Comparison of ENCODE assay signal across 27 cellular contexts in the genomic region with DNA sequence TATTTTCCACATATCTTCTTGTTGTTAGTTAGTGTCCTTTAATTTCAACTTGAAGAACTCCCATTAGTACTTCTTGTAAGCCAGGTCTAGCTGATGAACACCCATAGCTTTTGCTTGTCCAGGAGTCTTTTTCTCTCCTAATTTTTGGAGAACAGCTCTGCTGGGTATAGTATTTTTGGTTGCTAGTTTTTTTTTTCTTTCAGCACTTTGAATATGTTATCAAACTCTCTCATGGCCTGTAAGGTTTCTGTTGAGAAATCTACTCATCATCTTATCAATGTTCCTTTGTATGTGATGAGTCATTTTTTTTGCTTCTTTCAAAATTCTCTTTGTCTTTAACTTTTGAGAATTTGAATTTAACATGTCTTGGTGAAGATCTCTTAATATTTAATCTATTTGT.
"Had no signal": no experiment of that assay in that cellular context is flagged by ENCODE, and none has a peak within 500 bp of the region (broad histone marks: within the 10 kb centered on the region; RNA-seq: fewer than 3 reads in every experiment).

No MANE protein-coding gene starts in this region.

- H3K27ac ChIP-seq: stomach, suprapubic skin, testis, thoracic aorta, thyroid gland, tibial artery, tibial nerve, transverse colon, upper lobe of left lung, upper lobe of right lung, uterus, vagina had no signal

- H3K36me3 ChIP-seq: stomach, suprapubic skin, thoracic aorta, thyroid gland, tibial artery, tibial nerve, transverse colon, upper lobe of left lung, upper lobe of right lung, uterus, vagina had no signal

- H3K4me1 ChIP-seq: stomach, suprapubic skin, testis, thyroid gland, tibial artery, tibial nerve, transverse colon, upper lobe of left lung, upper lobe of right lung, uterus, vagina had no signal

- FAIRE-seq: urothelium cell line had no signal

- DNase-seq: stimulated activated CD4-positive, alpha-beta T cell treated with anti-CD3 and anti-CD28 coated beads, Interleukin-2, amount 100 ng/mL, for 48 hours; stimulated activated CD4-positive, alpha-beta T cell treated with anti-CD3 and anti-CD28 coated beads, Interleukin-4, amount 100 ng/mL, for 1 hour; stimulated activated CD4-positive, alpha-beta T cell treated with anti-CD3 and anti-CD28 coated beads, Interleukin-4, amount 100 ng/mL, for 24 hours; stimulated activated CD4-positive, alpha-beta T cell treated with anti-CD3 and anti-CD28 coated beads, Interleukin-4, amount 100 ng/mL, for 4 hours; stimulated activated CD8-positive, alpha-beta memory T cell treated with anti-CD3 and anti-CD28 coated beads, Interleukin-4, amount 100 ng/mL, for 48 hours; stimulated activated naive B cell treated with anti-CD40 and anti-IgM and Interleukin-4, amounts not matched to agents 10 μg/mL and 1 μg/mL and 100 μg/mL, for 72 hours; stimulated activated naive CD4-positive, alpha-beta T cell; stimulated activated naive CD4-positive, alpha-beta T cell treated with Interleukin-2 at 50 U/mL for 16 hours; stimulated activated naive CD8-positive, alpha-beta T cell treated with anti-CD3 and anti-CD28 coated beads, Interleukin-15, amount 100 ng/mL, for 72 hours; stimulated activated naive CD8-positive, alpha-beta T cell treated with anti-CD3 and anti-CD28 coated beads, Interleukin-15, Interleukin-2, amounts not matched to agents 100 U/mL and 50 U/mL, for 24 hours; stomach; substantia nigra; testis; thyroid gland; tibial artery; transverse colon; trophoblast cell; upper lobe of left lung; upper lobe of right lung; uterus had no signal

- ATAC-seq: stimulated activated effector memory CD8-positive, alpha-beta T cell treated with anti-CD3 and anti-CD28 coated beads, Interleukin-12 subunit alpha, Interleukin-12 subunit beta, amount 100 ng/mL, for 72 hours; stimulated activated memory B cell treated with anti-CD40 and anti-IgM and Interleukin-4, amounts not matched to agents 10 μg/mL and 1 μg/mL and 100 μg/mL, for 72 hours; stimulated activated naive B cell treated with anti-CD40 and anti-IgM and Interleukin-4, amounts not matched to agents 10 μg/mL and 1 μg/mL and 100 μg/mL, for 72 hours; stimulated activated naive CD8-positive, alpha-beta T cell treated with anti-CD3 and anti-CD28 coated beads, Interleukin-15, amount 100 ng/mL, for 72 hours; stimulated activated naive CD8-positive, alpha-beta T cell treated with anti-CD3 and anti-CD28 coated beads, Interleukin-15, Interleukin-2, amounts not matched to agents 100 U/mL and 50 U/mL, for 24 hours; upper lobe of right lung had no signal

- H3K9me3 ChIP-seq: testis, thyroid gland, upper lobe of right lung had no signal

- H3K4me3 ChIP-seq: stomach, suprapubic skin, testis, thoracic aorta, thyroid gland, tibial artery, tibial nerve, transverse colon, upper lobe of left lung, upper lobe of right lung, uterus, vagina had no signal

- H3K27me3 ChIP-seq: testis, thyroid gland, tibial artery, transverse colon, upper lobe of left lung, vagina had no signal
